Comparison of ENCODE assay signal across 19 cellular contexts in the genomic region with DNA sequence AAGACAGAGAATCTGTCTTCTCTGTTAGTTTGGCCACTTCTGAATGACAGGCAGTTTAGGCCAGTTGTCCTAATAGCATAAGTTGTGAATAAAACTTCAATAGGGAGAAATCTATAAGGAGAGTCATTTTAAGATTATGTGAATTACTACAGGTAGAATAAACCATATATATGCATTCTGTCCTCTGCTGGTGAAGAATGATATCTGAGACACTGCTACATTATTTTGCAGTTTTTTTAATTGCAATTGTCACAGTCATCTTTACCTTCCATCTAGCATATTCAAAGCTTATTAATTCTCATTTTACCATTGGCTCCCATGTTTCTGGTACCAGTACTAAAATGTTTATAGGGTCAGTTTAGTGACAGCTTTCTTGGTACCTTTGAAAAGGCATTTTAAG.
A peak's percentile ranks its signal among the peaks of the same experiment; 100 is the strongest.
DNase-seq lines count a peak whose midpoint lies in the region; ATAC-seq and TF ChIP-seq lines count a peak whose summit lies in the region.
"Had no signal": no experiment of that assay in that cellular context is flagged by ENCODE, and none has a peak within 500 bp of the region (broad histone marks: within the 10 kb centered on the region; RNA-seq: fewer than 3 reads in every experiment).

No MANE protein-coding gene starts in this region.

- H3K27ac ChIP-seq in MM.1S (ENCODE audit: low read length), result no peak overlapping the region
- H3K27ac ChIP-seq: SJCRH30 had no signal

- H3K4me2 ChIP-seq in MM.1S (ENCODE audit: low read depth, low read length), result no peak overlapping the region
- H3K4me2 ChIP-seq: GM23338 had no signal

- DNase-seq in DMS53 (lab: John Stamatoyannopoulos, UW) (peak; percentile 20), DMS53 treated with DMSO at 0.1 percent for 48 hours (lab: John Stamatoyannopoulos, UW; ENCODE audit: unreplicated experiment) (no peak), MM.1S (no peak), astrocyte of the spinal cord (ENCODE audit: low read depth, low spot score) (no peak), renal cortical epithelial cell (ENCODE audit: low read depth) (peak; percentile 3)
- DNase-seq: COR-L47, DND-41, GF-D8, Karpas-422, NCI-H146, NCI-H2107, NCI-H446, NCI-H748 treated with DMSO at 0.1 percent for 48 hours, RPMI8226, SJCRH30 had no signal

- no peaks in the 10 kb centered on the region for H3K9me3 ChIP-seq in MM.1S (replicated peaks; ENCODE audit: insufficient read depth, low read length)
- H3K9me3 ChIP-seq: SJCRH30 had no signal

- H3F3A ChIP-seq in MM.1S (ENCODE audit: insufficient read depth, low read length), result no peaks in the 10 kb centered on the region

- no peaks in the 10 kb centered on the region for H3K36me3 ChIP-seq in MM.1S (replicated peaks; ENCODE audit: insufficient read depth, low read length)
- H3K36me3 ChIP-seq: SJCRH30 had no signal

- H3K27me3 ChIP-seq in MM.1S (replicated peaks; ENCODE audit: insufficient read depth, low read length), result no peaks in the 10 kb centered on the region
- H3K27me3 ChIP-seq: SJCRH30 had no signal

- no peak overlapping the region for H2AFZ ChIP-seq in MM.1S (ENCODE audit: low read length)
- H2AFZ ChIP-seq: GM23338 had no signal

- H3K9me2 ChIP-seq in MM.1S (replicated peaks; ENCODE audit: insufficient read depth, low read length), result no peaks in the 10 kb centered on the region

- in situ Hi-C loops in astrocyte of the spinal cord (cut with HindIII; ENCODE audit: low sequenced_read_pairs), result no loop called here

- H3K4me3 ChIP-seq in MM.1S (ENCODE audit: low read length) (no peak overlapping the region), astrocyte of the spinal cord (ENCODE audit: low read depth, low read length) (no peak overlapping the region)
- H3K4me3 ChIP-seq: GM23338, SJCRH30 had no signal

- ATAC-seq in HG02759 (IDR thresholded peaks at IDR 0.05; ENCODE audit: unreplicated experiment) (no peak), HG02798 (IDR thresholded peaks at IDR 0.05; ENCODE audit: poor library complexity, unreplicated experiment) (no peak), HG03095 (IDR thresholded peaks at IDR 0.05; ENCODE audit: unreplicated experiment) (no peak)
- ATAC-seq: GM23338 had no signal

- TF ChIP-seq CTCF in MM.1S (IDR thresholded peaks at IDR 0.05; ENCODE audit: low read length) (peak; percentile 20), astrocyte of the spinal cord (IDR thresholded peaks at IDR 0.05; ENCODE audit: low read depth, low read length) (peak; percentile 13)

- no peaks in the 10 kb centered on the region for H4K20me1 ChIP-seq in MM.1S (ENCODE audit: insufficient read depth, low read length)

- no peaks in the 10 kb centered on the region for H3K4me1 ChIP-seq in MM.1S (ENCODE audit: low read length)
- H3K4me1 ChIP-seq: SJCRH30 had no signal

- H3K9ac ChIP-seq in MM.1S (ENCODE audit: low read length), result no peak overlapping the region

- H3K79me2 ChIP-seq in MM.1S (ENCODE audit: low read length), result no peaks in the 10 kb centered on the region

Comparison
In these comparisons a context has a peak if more than half of its experiments do, and no peak if none do; other contexts are left out.
1. DNase-seq: peak in DMS53 (single experiment) and renal cortical epithelial cell (single experiment); none in DMS53 treated with DMSO at 0.1 percent for 48 hours (single experiment), MM.1S (single experiment) and astrocyte of the spinal cord (single experiment).